ENCODE assay signal across 8 cellular contexts in the genomic region with DNA sequence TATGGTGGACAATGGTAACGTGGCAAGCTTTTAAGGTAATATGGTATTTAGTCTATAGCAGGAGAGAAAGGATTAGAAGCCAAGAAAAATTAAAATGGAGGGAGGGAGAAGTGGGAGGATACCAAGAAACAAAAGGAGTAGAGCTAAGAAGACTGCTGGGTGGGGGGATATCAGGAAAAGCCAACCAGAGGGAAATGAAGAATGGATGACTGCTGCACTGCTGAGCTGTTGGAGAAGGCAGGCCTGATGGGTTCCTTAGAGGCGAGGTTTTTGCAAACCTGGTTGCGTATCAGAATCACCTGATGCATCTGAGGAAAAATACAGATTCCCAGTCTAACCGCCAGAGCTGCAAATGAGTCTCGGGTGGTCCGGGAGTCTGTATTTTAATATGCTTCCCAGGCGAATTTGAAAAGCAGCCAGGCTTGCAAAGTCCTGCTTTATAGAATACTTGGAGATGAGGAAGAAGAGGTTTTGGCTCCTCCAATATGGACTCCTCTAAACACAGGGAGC. TPM values are rescaled to one million over a fixed set of nuclear protein-coding genes. Genes with fewer than 3 reads are reported as not detected.
A peak's percentile ranks its signal among the peaks of the same experiment; 100 is the strongest.
DNase-seq lines count a peak whose midpoint lies in the region; ATAC-seq and TF ChIP-seq lines count a peak whose summit lies in the region.

No MANE protein-coding gene starts in this region.

- peaks cover 31% of the 10 kb centered on the region for H3K4me1 Mint-ChIP-seq in progenitor cell of endocrine pancreas (ENCODE audit: low read depth)

- DNase-seq in ELR (ENCODE audit: low read depth) (peak; percentile 6), OCI-M1 (lab: John Stamatoyannopoulos, UW) (peak; percentile 20), erythroblast (lab: John Stamatoyannopoulos, UW) (peak; percentile 1 to 12), progenitor cell of endocrine pancreas (ENCODE audit: low spot score, unreplicated experiment) (no peak), NCI-H1436 treated with DMSO at 0.1 percent for 48 hours (lab: John Stamatoyannopoulos, UW) (no peak), NCI-H526 treated with DMSO at 0.1 percent for 48 hours (lab: John Stamatoyannopoulos, UW) (no peak), NCI-H226 (no peak)

- no peak for TF ChIP-seq CTCF in progenitor cell of endocrine pancreas (IDR thresholded peaks at IDR 0.05; ENCODE audit: unreplicated experiment)

- no peak for TF ChIP-seq POLR2A in erythroblast (IDR thresholded peaks at IDR 0.05; ENCODE audit: low read length)

- peak overlapping the region; percentile 94 for H3K4me3 Mint-ChIP-seq in progenitor cell of endocrine pancreas (ENCODE audit: low read depth)

- ATAC-seq in HG02678 (IDR thresholded peaks at IDR 0.05; ENCODE audit: unreplicated experiment), result no peak

- H3K27me3 Mint-ChIP-seq in progenitor cell of endocrine pancreas, result no peaks in the 10 kb centered on the region

- H3K36me3 Mint-ChIP-seq in progenitor cell of endocrine pancreas (ENCODE audit: insufficient read depth), result peaks cover 8% of the 10 kb centered on the region

- peaks cover 15% of the 10 kb centered on the region for H3K9me3 Mint-ChIP-seq in progenitor cell of endocrine pancreas (ENCODE audit: low read depth)

- peak overlapping the region; percentile 80 for H3K27ac Mint-ChIP-seq in progenitor cell of endocrine pancreas

RNA-seq across cellular contexts. Expression of a gene that starts 1.5 kb away (rescaled TPM):
- total RNA-seq in progenitor cell of endocrine pancreas, result 144 and 147 TPM in 2 replicates

Comparison
In these comparisons a context has a peak if more than half of its experiments do, and no peak if none do; other contexts are left out.
1. DNase-seq: peak in ELR (single experiment), OCI-M1 (single experiment) and erythroblast (2 of 2); none in progenitor cell of endocrine pancreas (single experiment), NCI-H1436 treated with DMSO at 0.1 percent for 48 hours (single experiment), NCI-H526 treated with DMSO at 0.1 percent for 48 hours (single experiment) and NCI-H226 (single experiment).